13 cellular contexts compared by ENCODE assay signal in genomic region chr20:44973053-44973452, GRCh38. TPM values are rescaled to one million over a fixed set of nuclear protein-coding genes. Genes with fewer than 3 reads are reported as not detected.
A peak's percentile ranks its signal among the peaks of the same experiment; 100 is the strongest.
DNase-seq lines count a peak whose midpoint lies in the region; ATAC-seq and TF ChIP-seq lines count a peak whose summit lies in the region.
"Had no signal": no experiment of that assay in that cellular context is flagged by ENCODE, and none has a peak within 500 bp of the region (broad histone marks: within the 10 kb centered on the region; RNA-seq: fewer than 3 reads in every experiment).

No MANE protein-coding gene starts in this region.

- intact Hi-C loops in esophagus squamous epithelium (cut with DNase I) = no loop called here

- peaks cover 72% of the 10 kb centered on the region for H3K4me1 Mint-ChIP-seq in activated CD4-positive, alpha-beta memory T cell treated with anti-CD3 and anti-CD28 coated beads, Interleukin-2, amount 10 ng/mL, durations not matched to agents 7 days and 5 days

- POLR2A ChIA-PET in activated CD4-positive, alpha-beta memory T cell treated with anti-CD3 and anti-CD28 coated beads, Interleukin-2, amount 10 ng/mL, durations not matched to agents 7 days and 5 days (lab: Charles Lee) = interaction anchor here (1.7 kb wide), 1 partner anchor 10 kb away, joined by 4 read pairs; no protein-coding TSS in a partner anchor

- no peak for TF ChIP-seq POLR2A in esophagus squamous epithelium (IDR thresholded peaks at IDR 0.05)

- no peaks in the 10 kb centered on the region for H3K27me3 Mint-ChIP-seq in activated CD4-positive, alpha-beta memory T cell treated with anti-CD3 and anti-CD28 coated beads, Interleukin-2, amount 10 ng/mL, durations not matched to agents 7 days and 5 days

- no peaks in the 10 kb centered on the region for H3K27me3 ChIP-seq in esophagus squamous epithelium
- H3K27me3 ChIP-seq: neural progenitor cell, spleen had no signal

- H3K27ac ChIP-seq in esophagus squamous epithelium = no peak overlapping the region
- H3K27ac ChIP-seq: neural progenitor cell had no signal

- peaks cover 0 to 32% (median 2%) of the 10 kb centered on the region in 3 donors for H3K4me1 ChIP-seq in esophagus squamous epithelium

- no peak overlapping the region for H3K4me3 Mint-ChIP-seq in activated CD4-positive, alpha-beta memory T cell treated with anti-CD3 and anti-CD28 coated beads, Interleukin-2, amount 10 ng/mL, durations not matched to agents 7 days and 5 days
- H3K4me3 Mint-ChIP-seq: neural progenitor cell had no signal

- WGBS in esophagus squamous epithelium, 2 donors = 58 to 64% methylated on average over 2 of the region's 2 CpGs

- DNase-seq in A172 (ENCODE audit: low spot score) (peak; percentile 76), EH (ENCODE audit: low read depth) (peak; percentile 83), hepatic stellate cell (ENCODE audit: low spot score) (peak; percentile 12), NAMALWA (ENCODE audit: low spot score) (no peak), esophagus squamous epithelium (lab: John Stamatoyannopoulos, UW) (no peak)
- no peak for DNase-seq in activated CD4-positive, alpha-beta memory T cell treated with anti-CD3 and anti-CD28 coated beads, Interleukin-2, amount 10 ng/mL, durations not matched to agents 7 days and 5 days
- DNase-seq: GOT3, IMR-90, NCI-H2107, spleen had no signal

- no peaks in the 10 kb centered on the region for H3K9me3 ChIP-seq in esophagus squamous epithelium
- H3K9me3 ChIP-seq: spleen had no signal

- H3K36me3 ChIP-seq in esophagus squamous epithelium = peaks cover 5 to 50% (median 9%) of the 10 kb centered on the region in 3 donors

- no peaks in the 10 kb centered on the region for H3K9me3 Mint-ChIP-seq in activated CD4-positive, alpha-beta memory T cell treated with anti-CD3 and anti-CD28 coated beads, Interleukin-2, amount 10 ng/mL, durations not matched to agents 7 days and 5 days
- H3K9me3 Mint-ChIP-seq: neural progenitor cell had no signal

- no peak for TF ChIP-seq CTCF in esophagus squamous epithelium (IDR thresholded peaks at IDR 0.05)

- H3K27ac Mint-ChIP-seq in activated CD4-positive, alpha-beta memory T cell treated with anti-CD3 and anti-CD28 coated beads, Interleukin-2, amount 10 ng/mL, durations not matched to agents 7 days and 5 days = peak overlapping the region; percentile 53
- H3K27ac Mint-ChIP-seq: neural progenitor cell had no signal

- ATAC-seq in HG03108 (IDR thresholded peaks at IDR 0.05; ENCODE audit: unreplicated experiment) = no peak
- ATAC-seq in GM21367 (IDR thresholded peaks at IDR 0.05; ENCODE audit: unreplicated experiment) = no peak

- CTCF ChIA-PET in activated CD4-positive, alpha-beta memory T cell treated with anti-CD3 and anti-CD28 coated beads, Interleukin-2, amount 10 ng/mL, durations not matched to agents 7 days and 5 days (lab: Charles Lee) = no interaction called here

- no peak overlapping the region for H3K4me3 ChIP-seq in esophagus squamous epithelium
- H3K4me3 ChIP-seq: neural progenitor cell, spleen had no signal

- peaks cover 81% of the 10 kb centered on the region for H3K36me3 Mint-ChIP-seq in activated CD4-positive, alpha-beta memory T cell treated with anti-CD3 and anti-CD28 coated beads, Interleukin-2, amount 10 ng/mL, durations not matched to agents 7 days and 5 days (ENCODE audit: low read depth)

RNA-seq across cellular contexts. Expression of gene STK4, which starts 6.7 kb away (rescaled TPM):
- 17.7 and 21.3 TPM in 2 replicates for total RNA-seq in A172 (2014; rRNA removed; shearing (Covaris generic))
- total RNA-seq in activated CD4-positive, alpha-beta memory T cell treated with anti-CD3 and anti-CD28 coated beads, Interleukin-2, amount 10 ng/mL, durations not matched to agents 7 days and 5 days = 100 to 1,000 TPM; 204 to 213 TPM
- 10 to 100 TPM; 14.6 to 29.8 (median 17.6) TPM for total RNA-seq in esophagus squamous epithelium

RNA-seq across cellular contexts. Expression of gene TOMM34, which starts 12.9 kb away (rescaled TPM):
- total RNA-seq in A172 (2014; rRNA removed; shearing (Covaris generic)) = 105 and 107 TPM in 2 replicates
- total RNA-seq in activated CD4-positive, alpha-beta memory T cell treated with anti-CD3 and anti-CD28 coated beads, Interleukin-2, amount 10 ng/mL, durations not matched to agents 7 days and 5 days = 10 to 100 TPM; 16.0 to 16.4 TPM
- total RNA-seq in esophagus squamous epithelium = 10 to 100 TPM; 11.4 to 19.5 (median 16.7) TPM

Comparison
In these comparisons a context has a peak if more than half of its experiments do, and no peak if none do; other contexts are left out.
1. DNase-seq: peak in A172 (single experiment), EH (single experiment) and hepatic stellate cell (single experiment); none in activated CD4-positive, alpha-beta memory T cell treated with anti-CD3 and anti-CD28 coated beads, Interleukin-2, amount 10 ng/mL, durations not matched to agents 7 days and 5 days (single experiment), NAMALWA (single experiment) and esophagus squamous epithelium (single experiment).